Comparison of ENCODE assay signal across 11 cellular contexts in the genomic region with DNA sequence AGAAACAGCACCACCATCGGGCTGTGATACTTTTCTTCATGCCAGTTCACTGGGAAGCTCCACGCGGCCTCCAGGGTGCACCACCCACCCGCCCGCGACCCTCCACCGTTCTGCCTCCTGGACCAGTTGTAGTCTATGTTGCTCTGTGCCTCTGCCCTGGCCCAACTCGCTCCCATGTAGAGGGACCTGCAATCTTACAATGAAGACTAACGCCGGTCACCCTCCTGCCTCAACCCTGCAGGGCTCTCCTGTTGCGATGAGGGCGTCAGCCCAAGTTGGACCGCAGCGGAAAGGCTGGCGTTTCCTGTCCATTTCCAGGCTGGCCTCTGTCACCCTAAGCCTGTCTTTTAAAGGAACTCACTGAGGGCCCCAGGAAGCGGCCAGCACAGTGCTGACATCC. TPM values are rescaled to one million over a fixed set of nuclear protein-coding genes. Genes with fewer than 3 reads are reported as not detected.
DNase-seq lines count a peak whose midpoint lies in the region; ATAC-seq lines count a peak whose summit lies in the region.
"Had no signal": no experiment of that assay in that cellular context is flagged by ENCODE, and none has a peak within 500 bp of the region (broad histone marks: within the 10 kb centered on the region; RNA-seq: fewer than 3 reads in every experiment).

No MANE protein-coding gene starts in this region.

- H3K27me3 Mint-ChIP-seq in T-helper 2 cell treated with Interferon-gamma antibody and Interleukin-4, amounts not matched to agents 5 μg/mL and 100 μg/mL, for 36 hours (ENCODE audit: low read depth) = no peaks in the 10 kb centered on the region
- no peaks in the 10 kb centered on the region for H3K27me3 Mint-ChIP-seq in activated T-helper 1 cell treated with anti-CD3 and anti-CD28 coated beads, Interleukin-12 subunit alpha, Interleukin-12 subunit beta, Interleukin-2, Interleukin-4 antibody, amounts not matched to agents 30 ng/mL and 10 ng/mL and 1 ng/mL, durations not matched to agents 14 hours and 24 hours and 36 hours (ENCODE audit: insufficient read depth)

- peak overlapping the region; percentile 43 for H3K27ac ChIP-seq in substantia nigra (ENCODE audit: low read depth, low read length, poor library complexity, severe bottlenecking)

- H3K9me3 Mint-ChIP-seq in activated naive CD4-positive, alpha-beta T cell treated with anti-CD3 and anti-CD28 coated beads, Interleukin-2, amount 50 U/mL, for 72 hours = no peaks in the 10 kb centered on the region
- H3K9me3 Mint-ChIP-seq in T-helper 2 cell treated with Interferon-gamma antibody and Interleukin-4, amounts not matched to agents 5 μg/mL and 100 μg/mL, for 36 hours = no peaks in the 10 kb centered on the region
- H3K9me3 Mint-ChIP-seq in activated T-helper 1 cell treated with anti-CD3 and anti-CD28 coated beads, Interleukin-12 subunit alpha, Interleukin-12 subunit beta, Interleukin-2, Interleukin-4 antibody, amounts not matched to agents 30 ng/mL and 10 ng/mL and 1 ng/mL, durations not matched to agents 14 hours and 24 hours and 36 hours = no peaks in the 10 kb centered on the region
- H3K9me3 Mint-ChIP-seq: neural crest cell had no signal

- H3K4me3 Mint-ChIP-seq in T-helper 2 cell treated with Interferon-gamma antibody and Interleukin-4, amounts not matched to agents 5 μg/mL and 100 μg/mL, for 36 hours = no peak overlapping the region
- no peak overlapping the region for H3K4me3 Mint-ChIP-seq in activated T-helper 1 cell treated with anti-CD3 and anti-CD28 coated beads, Interleukin-12 subunit alpha, Interleukin-12 subunit beta, Interleukin-2, Interleukin-4 antibody, amounts not matched to agents 30 ng/mL and 10 ng/mL and 1 ng/mL, durations not matched to agents 14 hours and 24 hours and 36 hours
- H3K4me3 Mint-ChIP-seq: neural crest cell had no signal

- intact Hi-C loops in activated T-helper 1 cell treated with anti-CD3 and anti-CD28 coated beads, Interleukin-12 subunit alpha, Interleukin-12 subunit beta, Interleukin-2, Interleukin-4 antibody, amounts not matched to agents 30 ng/mL and 10 ng/mL and 1 ng/mL, durations not matched to agents 14 hours and 24 hours and 36 hours (cut with micrococcal nuclease) = no loop called here

- ATAC-seq in activated naive CD4-positive, alpha-beta T cell treated with anti-CD3 and anti-CD28 coated beads, Interleukin-2, amount 50 U/mL, for 72 hours = no peak

- no peak overlapping the region for H3K27ac Mint-ChIP-seq in activated naive CD4-positive, alpha-beta T cell treated with anti-CD3 and anti-CD28 coated beads, Interleukin-2, amount 50 U/mL, for 72 hours
- no peak overlapping the region for H3K27ac Mint-ChIP-seq in T-helper 2 cell treated with Interferon-gamma antibody and Interleukin-4, amounts not matched to agents 5 μg/mL and 100 μg/mL, for 36 hours
- H3K27ac Mint-ChIP-seq in activated T-helper 1 cell treated with anti-CD3 and anti-CD28 coated beads, Interleukin-12 subunit alpha, Interleukin-12 subunit beta, Interleukin-2, Interleukin-4 antibody, amounts not matched to agents 30 ng/mL and 10 ng/mL and 1 ng/mL, durations not matched to agents 14 hours and 24 hours and 36 hours = no peak overlapping the region

- peaks cover 0 to 14% of the 10 kb centered on the region in 2 donors for H3K36me3 Mint-ChIP-seq in activated naive CD4-positive, alpha-beta T cell treated with anti-CD3 and anti-CD28 coated beads, Interleukin-2, amount 50 U/mL, for 72 hours
- peaks cover 10% of the 10 kb centered on the region for H3K36me3 Mint-ChIP-seq in T-helper 2 cell treated with Interferon-gamma antibody and Interleukin-4, amounts not matched to agents 5 μg/mL and 100 μg/mL, for 36 hours (ENCODE audit: low read depth)
- peaks cover 13% of the 10 kb centered on the region for H3K36me3 Mint-ChIP-seq in activated T-helper 1 cell treated with anti-CD3 and anti-CD28 coated beads, Interleukin-12 subunit alpha, Interleukin-12 subunit beta, Interleukin-2, Interleukin-4 antibody, amounts not matched to agents 30 ng/mL and 10 ng/mL and 1 ng/mL, durations not matched to agents 14 hours and 24 hours and 36 hours (ENCODE audit: low read depth)

- DNase-seq in UCSD-AML1 (lab: John Stamatoyannopoulos, UW; ENCODE audit: unreplicated experiment) (peak; percentile 78), globus pallidus (ENCODE audit: low spot score) (peak; percentile 52), medulla oblongata (ENCODE audit: extremely low spot score) (peak; percentile 61), substantia nigra (lab: John Stamatoyannopoulos, UW) (peak in 23 of 49 donors; percentile 8 to 58 (median 27)), pons (ENCODE audit: low spot score) (no peak)
- no peak for DNase-seq in activated naive CD4-positive, alpha-beta T cell treated with anti-CD3 and anti-CD28 coated beads, Interleukin-2, amount 50 U/mL, for 72 hours (ENCODE audit: low spot score in 2 of 2)
- no peak for DNase-seq in T-helper 2 cell treated with Interferon-gamma antibody and Interleukin-4, amounts not matched to agents 5 μg/mL and 100 μg/mL, for 36 hours (ENCODE audit: low spot score)
- no peak for DNase-seq in activated T-helper 1 cell treated with anti-CD3 and anti-CD28 coated beads, Interleukin-12 subunit alpha, Interleukin-12 subunit beta, Interleukin-2, Interleukin-4 antibody, amounts not matched to agents 30 ng/mL and 10 ng/mL and 1 ng/mL, durations not matched to agents 14 hours and 24 hours and 36 hours (ENCODE audit: low spot score)
- DNase-seq: NCI-H2171 treated with DMSO at 0.1 percent for 48 hours; stimulated activated CD4-positive, alpha-beta T cell treated with anti-CD3 and anti-CD28 coated beads, Interleukin-12 subunit alpha, Interleukin-12 subunit beta, amount 100 ng/mL, for 4 hours had no signal

- H3K4me1 Mint-ChIP-seq in T-helper 2 cell treated with Interferon-gamma antibody and Interleukin-4, amounts not matched to agents 5 μg/mL and 100 μg/mL, for 36 hours (ENCODE audit: low read depth) = peaks cover 6% of the 10 kb centered on the region
- peaks cover 13% of the 10 kb centered on the region for H3K4me1 Mint-ChIP-seq in activated T-helper 1 cell treated with anti-CD3 and anti-CD28 coated beads, Interleukin-12 subunit alpha, Interleukin-12 subunit beta, Interleukin-2, Interleukin-4 antibody, amounts not matched to agents 30 ng/mL and 10 ng/mL and 1 ng/mL, durations not matched to agents 14 hours and 24 hours and 36 hours (ENCODE audit: low read depth)
- H3K4me1 Mint-ChIP-seq: neural crest cell had no signal

RNA-seq across cellular contexts. Expression of gene IL15RA, which starts 34.9 kb away (rescaled TPM):
- total RNA-seq in activated naive CD4-positive, alpha-beta T cell treated with anti-CD3 and anti-CD28 coated beads, Interleukin-2, amount 50 U/mL, for 72 hours = 10 to 100 TPM in 1 of 2 donors, 1 to 10 TPM in 1; 6.6 to 16.7 TPM
- 23.4 and 24.4 TPM in 2 replicates for total RNA-seq in activated T-helper 1 cell treated with anti-CD3 and anti-CD28 coated beads, Interleukin-12 subunit alpha, Interleukin-12 subunit beta, Interleukin-2, Interleukin-4 antibody, amounts not matched to agents 30 ng/mL and 10 ng/mL and 1 ng/mL, durations not matched to agents 14 hours and 24 hours and 36 hours
- total RNA-seq: neural crest cell had no signal

RNA-seq across cellular contexts. Expression of gene FBH1, which starts 52.4 kb away (rescaled TPM):
- total RNA-seq in activated naive CD4-positive, alpha-beta T cell treated with anti-CD3 and anti-CD28 coated beads, Interleukin-2, amount 50 U/mL, for 72 hours = 10 to 100 TPM; 51.8 to 53.5 TPM
- 66.9 and 70.6 TPM in 2 replicates for total RNA-seq in activated T-helper 1 cell treated with anti-CD3 and anti-CD28 coated beads, Interleukin-12 subunit alpha, Interleukin-12 subunit beta, Interleukin-2, Interleukin-4 antibody, amounts not matched to agents 30 ng/mL and 10 ng/mL and 1 ng/mL, durations not matched to agents 14 hours and 24 hours and 36 hours

RNA-seq across cellular contexts. Expression of gene ANKRD16, which starts 52.8 kb away (rescaled TPM):
- 1 to 10 TPM; 3.3 to 6.8 TPM for total RNA-seq in activated naive CD4-positive, alpha-beta T cell treated with anti-CD3 and anti-CD28 coated beads, Interleukin-2, amount 50 U/mL, for 72 hours
- total RNA-seq in activated T-helper 1 cell treated with anti-CD3 and anti-CD28 coated beads, Interleukin-12 subunit alpha, Interleukin-12 subunit beta, Interleukin-2, Interleukin-4 antibody, amounts not matched to agents 30 ng/mL and 10 ng/mL and 1 ng/mL, durations not matched to agents 14 hours and 24 hours and 36 hours = 11.3 and 12.4 TPM in 2 replicates

Comparison
In these comparisons a context has a peak if more than half of its experiments do, and no peak if none do; other contexts are left out.
1. DNase-seq: peak in UCSD-AML1 (single experiment), globus pallidus (single experiment) and medulla oblongata (single experiment); none in pons (single experiment), activated naive CD4-positive, alpha-beta T cell treated with anti-CD3 and anti-CD28 coated beads, Interleukin-2, amount 50 U/mL, for 72 hours (0 of 2), T-helper 2 cell treated with Interferon-gamma antibody and Interleukin-4, amounts not matched to agents 5 μg/mL and 100 μg/mL, for 36 hours (single experiment) and activated T-helper 1 cell treated with anti-CD3 and anti-CD28 coated beads, Interleukin-12 subunit alpha, Interleukin-12 subunit beta, Interleukin-2, Interleukin-4 antibody, amounts not matched to agents 30 ng/mL and 10 ng/mL and 1 ng/mL, durations not matched to agents 14 hours and 24 hours and 36 hours (single experiment).